In the genomic region with DNA sequence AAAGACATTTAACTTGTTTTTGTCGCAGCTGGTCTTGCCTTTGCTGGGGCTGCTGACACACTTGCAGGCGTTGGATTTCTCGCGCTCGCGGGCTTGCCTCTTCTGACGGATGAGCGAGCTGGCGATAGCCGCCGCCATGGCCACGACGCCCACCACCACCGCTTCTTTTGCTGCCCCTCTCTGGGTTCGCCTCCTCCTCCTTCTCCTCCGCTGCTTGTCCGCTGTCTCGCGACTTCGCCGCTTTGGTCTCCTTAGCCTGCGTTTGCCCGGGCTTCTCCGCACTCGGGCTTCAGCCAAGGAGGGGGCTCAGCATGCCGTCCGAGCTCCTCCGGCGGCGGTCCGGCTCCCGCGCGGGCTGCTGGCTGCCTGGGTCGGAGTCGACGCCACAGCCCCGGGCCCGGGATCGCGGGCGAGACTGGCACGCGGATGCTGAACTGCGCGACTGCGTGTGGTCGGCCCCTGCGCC, we compare ENCODE assay signal across 2 cellular contexts.
TF ChIP-seq lines count a peak whose summit lies in the region.

No MANE protein-coding gene starts in this region.

TF ChIP-seq in SK-N-SH, 30 proteins besides CTCF, POLR2A, EP300 and RAD21 (continued from another document):
- no peak for TF ChIP-seq POLR2AphosphoS5 (IDR thresholded peaks at IDR 0.05; ENCODE audit: low read depth, low read length)
- TF ChIP-seq, protein P1, sequence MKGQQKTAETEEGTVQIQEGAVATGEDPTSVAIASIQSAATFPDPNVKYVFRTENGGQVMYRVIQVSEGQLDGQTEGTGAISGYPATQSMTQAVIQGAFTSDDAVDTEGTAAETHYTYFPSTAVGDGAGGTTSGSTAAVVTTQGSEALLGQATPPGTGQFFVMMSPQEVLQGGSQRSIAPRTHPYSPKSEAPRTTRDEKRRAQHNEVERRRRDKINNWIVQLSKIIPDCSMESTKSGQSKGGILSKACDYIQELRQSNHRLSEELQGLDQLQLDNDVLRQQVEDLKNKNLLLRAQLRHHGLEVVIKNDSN (IDR thresholded peaks at IDR 0.05; ENCODE audit: borderline replicate concordance, low read depth) = no peak
- TF ChIP-seq FOXJ3 (CRISPR knock-in tag; IDR thresholded peaks at IDR 0.05) = no peak
- no peak for TF ChIP-seq TEAD4 (IDR thresholded peaks at IDR 0.05; ENCODE audit: borderline replicate concordance, insufficient read depth)
TF ChIP-seq in SK-N-SH: peak in this region for 0.

TF ChIP-seq in SK-N-SH treated with all-trans-retinoic acid at 6 μM for 48 hours, 23 proteins besides CTCF, POLR2A, EP300 and RAD21 (continued from another document):
- TF ChIP-seq CSRNP3 (CRISPR knock-in tag; IDR thresholded peaks at IDR 0.05) (no peak), ZFP3 (CRISPR knock-in tag; IDR thresholded peaks at IDR 0.05) (no peak), PPARA (CRISPR knock-in tag; IDR thresholded peaks at IDR 0.05; ENCODE audit: borderline replicate concordance) (no peak), OSR1 (CRISPR knock-in tag; IDR thresholded peaks at IDR 0.05) (no peak), BACH2 (CRISPR knock-in tag; IDR thresholded peaks at IDR 0.05; ENCODE audit: borderline replicate concordance) (no peak), RARB (CRISPR knock-in tag; IDR thresholded peaks at IDR 0.05) (no peak)
- TF ChIP-seq, protein P2, sequence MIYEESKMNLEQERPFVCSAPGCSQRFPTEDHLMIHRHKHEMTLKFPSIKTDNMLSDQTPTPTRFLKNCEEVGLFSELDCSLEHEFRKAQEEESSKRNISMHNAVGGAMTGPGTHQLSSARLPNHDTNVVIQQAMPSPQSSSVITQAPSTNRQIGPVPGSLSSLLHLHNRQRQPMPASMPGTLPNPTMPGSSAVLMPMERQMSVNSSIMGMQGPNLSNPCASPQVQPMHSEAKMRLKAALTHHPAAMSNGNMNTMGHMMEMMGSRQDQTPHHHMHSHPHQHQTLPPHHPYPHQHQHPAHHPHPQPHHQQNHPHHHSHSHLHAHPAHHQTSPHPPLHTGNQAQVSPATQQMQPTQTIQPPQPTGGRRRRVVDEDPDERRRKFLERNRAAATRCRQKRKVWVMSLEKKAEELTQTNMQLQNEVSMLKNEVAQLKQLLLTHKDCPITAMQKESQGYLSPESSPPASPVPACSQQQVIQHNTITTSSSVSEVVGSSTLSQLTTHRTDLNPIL (CRISPR knock-in tag; IDR thresholded peaks at IDR 0.05; ENCODE audit: low read depth) = no peak
